In genomic region chrX:136866337-136867095, GRCh38 we compare ENCODE assay signal across 10 cellular contexts. TPM values are rescaled to one million over a fixed set of nuclear protein-coding genes. Genes with fewer than 3 reads are reported as not detected.
DNase-seq lines count a peak whose midpoint lies in the region; ATAC-seq, FAIRE-seq and TF ChIP-seq lines count a peak whose summit lies in the region.
"Had no signal": no experiment of that assay in that cellular context is flagged by ENCODE, and none has a peak within 500 bp of the region (broad histone marks: within the 10 kb centered on the region; RNA-seq: fewer than 3 reads in every experiment).

No MANE protein-coding gene starts in this region.

- H3K4me1 ChIP-seq in CD4-positive, CD25-positive, alpha-beta regulatory T cell (ENCODE audit: control insufficient read depth, insufficient read depth, low read length, poor library complexity, severe bottlenecking), result peaks cover 12% of the 10 kb centered on the region
- peaks cover 37% of the 10 kb centered on the region for H3K4me1 ChIP-seq in left ventricle myocardium inferior
- H3K4me1 ChIP-seq in HAP-1, result no peaks in the 10 kb centered on the region

- TF ChIP-seq POLR2A in GM12891 (IDR thresholded peaks at IDR 0.05; ENCODE audit: low read depth, low read length), result peak; percentile 44; the same call in 1 of the 2 replicates

- FAIRE-seq in GM12891 (lab: Jason Lieb, UNC) (no peak), frontal cortex (lab: Jason Lieb, UNC) (no peak)

- no peaks in the 10 kb centered on the region for H3K9me3 ChIP-seq in CD4-positive, CD25-positive, alpha-beta regulatory T cell (ENCODE audit: control insufficient read depth in 2 of 2, low read length in 2 of 2)
- H3K9me3 ChIP-seq in left ventricle myocardium inferior (replicated peaks), result no peaks in the 10 kb centered on the region
- H3K9me3 ChIP-seq in HAP-1, result no peaks in the 10 kb centered on the region

- peak overlapping the region in 2 of 3 donors; percentile 53 to 62 for H3K27ac Mint-ChIP-seq in CD4-positive, CD25-positive, alpha-beta regulatory T cell
- peak overlapping the region; percentile 39 for H3K27ac Mint-ChIP-seq in activated CD8-positive, alpha-beta T cell treated with anti-CD3 and anti-CD28 coated beads, Interleukin-2, amount 10 ng/mL, durations not matched to agents 7 days and 5 days

- intact Hi-C loops in left ventricle myocardium inferior (cut with micrococcal nuclease), result no loop called here

- POLR2A ChIA-PET in activated CD8-positive, alpha-beta T cell treated with anti-CD3 and anti-CD28 coated beads, Interleukin-2, amount 10 ng/mL, durations not matched to agents 7 days and 5 days (lab: Charles Lee), result interaction anchor here (0.5 to 2.4 kb wide), 4 partner anchors 13 to 148 kb away, joined by 3 to 8 read pairs (median 4); partner anchors contain the start of gene RBMX

- peaks cover 8 to 42% (median 22%) of the 10 kb centered on the region in 4 donors for H3K4me1 Mint-ChIP-seq in CD4-positive, CD25-positive, alpha-beta regulatory T cell
- peaks cover 19% of the 10 kb centered on the region for H3K4me1 Mint-ChIP-seq in activated CD8-positive, alpha-beta T cell treated with anti-CD3 and anti-CD28 coated beads, Interleukin-2, amount 10 ng/mL, durations not matched to agents 7 days and 5 days (ENCODE audit: low read depth)

- DNase-seq in CD4-positive, CD25-positive, alpha-beta regulatory T cell, result no peak
- DNase-seq in GM12891 (ENCODE audit: insufficient read length, low spot score), result no peak
- DNase-seq in activated CD8-positive, alpha-beta T cell treated with anti-CD3 and anti-CD28 coated beads, Interleukin-2, amount 10 ng/mL, durations not matched to agents 7 days and 5 days, result no peak
- no peak for DNase-seq in left ventricle myocardium inferior
- no peak for DNase-seq in HAP-1 (ENCODE audit: low spot score in 2 of 2)
- no peak for DNase-seq in frontal cortex (ENCODE audit: low spot score in 2 of 2)
- no peak for DNase-seq in NCI-H526 (lab: John Stamatoyannopoulos, UW)
- DNase-seq: foreskin melanocyte had no signal

- no peak for ATAC-seq in CD4-positive, CD25-positive, alpha-beta regulatory T cell (ENCODE audit: low read depth in 2 of 2)
- peak; percentile 37 for ATAC-seq in activated CD8-positive, alpha-beta T cell treated with anti-CD3 and anti-CD28 coated beads, Interleukin-2, amount 10 ng/mL, durations not matched to agents 7 days and 5 days
- no peak for ATAC-seq in HG03439 (IDR thresholded peaks at IDR 0.05; ENCODE audit: unreplicated experiment)

- no peak overlapping the region for H3K4me3 ChIP-seq in CD4-positive, CD25-positive, alpha-beta regulatory T cell (ENCODE audit: low read depth, low read length)
- H3K4me3 ChIP-seq in left ventricle myocardium inferior, result no peak overlapping the region
- H3K4me3 ChIP-seq in HAP-1, result no peak overlapping the region
- H3K4me3 ChIP-seq: coronary artery had no signal

- peaks cover 35% of the 10 kb centered on the region for H3K36me3 ChIP-seq in CD4-positive, CD25-positive, alpha-beta regulatory T cell (ENCODE audit: control insufficient read depth, insufficient read depth, low read length)
- H3K36me3 ChIP-seq in left ventricle myocardium inferior (peaks cover 56% of the 10 kb centered on the region), HAP-1 (replicated peaks) (peaks cover 87% of the 10 kb centered on the region)

- H3K27me3 Mint-ChIP-seq in CD4-positive, CD25-positive, alpha-beta regulatory T cell, result no peaks in the 10 kb centered on the region
- H3K27me3 Mint-ChIP-seq in activated CD8-positive, alpha-beta T cell treated with anti-CD3 and anti-CD28 coated beads, Interleukin-2, amount 10 ng/mL, durations not matched to agents 7 days and 5 days (ENCODE audit: low read depth), result no peaks in the 10 kb centered on the region

- in situ Hi-C loops in HAP-1 (cut with MboI; ENCODE audit: low sequenced_read_pairs), result no loop called here

- peak overlapping the region in 2 of 4 donors; percentile 51 to 70 for H3K4me3 Mint-ChIP-seq in CD4-positive, CD25-positive, alpha-beta regulatory T cell
- H3K4me3 Mint-ChIP-seq in activated CD8-positive, alpha-beta T cell treated with anti-CD3 and anti-CD28 coated beads, Interleukin-2, amount 10 ng/mL, durations not matched to agents 7 days and 5 days, result no peak overlapping the region

- CTCF ChIA-PET in activated CD8-positive, alpha-beta T cell treated with anti-CD3 and anti-CD28 coated beads, Interleukin-2, amount 10 ng/mL, durations not matched to agents 7 days and 5 days (lab: Charles Lee), result no interaction called here

- H3K27me3 ChIP-seq in CD4-positive, CD25-positive, alpha-beta regulatory T cell (ENCODE audit: control insufficient read depth, insufficient read depth, low read length), result no peaks in the 10 kb centered on the region
- no peaks in the 10 kb centered on the region for H3K27me3 ChIP-seq in left ventricle myocardium inferior (ENCODE audit: low read depth)
- H3K27me3 ChIP-seq in HAP-1 (ENCODE audit: low read depth), result no peaks in the 10 kb centered on the region

- H3K27ac ChIP-seq in CD4-positive, CD25-positive, alpha-beta regulatory T cell (ENCODE audit: insufficient read depth, low read length, poor library complexity, severe bottlenecking), result no peak overlapping the region
- H3K27ac ChIP-seq in left ventricle myocardium inferior (replicated peaks), result peak overlapping the region; percentile 46

- no peaks in the 10 kb centered on the region for H3K9me3 Mint-ChIP-seq in CD4-positive, CD25-positive, alpha-beta regulatory T cell
- H3K9me3 Mint-ChIP-seq in activated CD8-positive, alpha-beta T cell treated with anti-CD3 and anti-CD28 coated beads, Interleukin-2, amount 10 ng/mL, durations not matched to agents 7 days and 5 days (ENCODE audit: insufficient read depth), result no peaks in the 10 kb centered on the region

- TF ChIP-seq CTCF in left ventricle myocardium inferior (IDR thresholded peaks at IDR 0.05; ENCODE audit: borderline replicate concordance), result no peak

- peaks cover 20% of the 10 kb centered on the region for H3K36me3 Mint-ChIP-seq in CD4-positive, CD25-positive, alpha-beta regulatory T cell
- peaks cover 62% of the 10 kb centered on the region for H3K36me3 Mint-ChIP-seq in activated CD8-positive, alpha-beta T cell treated with anti-CD3 and anti-CD28 coated beads, Interleukin-2, amount 10 ng/mL, durations not matched to agents 7 days and 5 days (ENCODE audit: low read depth)

TF ChIP-seq in GM12891, 5 proteins besides CTCF, POLR2A, EP300 and RAD21:
- TF ChIP-seq TAF1 (IDR thresholded peaks at IDR 0.05; ENCODE audit: low read depth, low read length) (no peak), POLR2AphosphoS5 (IDR thresholded peaks at IDR 0.05; ENCODE audit: low read depth, low read length) (peak; percentile 59), POU2F2 (IDR thresholded peaks at IDR 0.05; ENCODE audit: low read depth, low read length) (no peak), SPI1 (IDR thresholded peaks at IDR 0.05; ENCODE audit: low read depth, low read length) (no peak), PAX5 (IDR thresholded peaks at IDR 0.05; ENCODE audit: insufficient read depth, low read length, severe bottlenecking) (no peak)

RNA-seq across cellular contexts. Expression of gene RBMX, which starts 14.0 kb away (rescaled TPM):
- total RNA-seq in CD4-positive, CD25-positive, alpha-beta regulatory T cell, result 249 TPM
- 100 to 1,000 TPM; 181 to 243 (median 200) TPM for polyA plus RNA-seq in CD4-positive, CD25-positive, alpha-beta regulatory T cell
- 193 TPM for polyA plus RNA-seq in GM12891 (2012; ENCODE audit: low read depth, missing spikeins)
- total RNA-seq in activated CD8-positive, alpha-beta T cell treated with anti-CD3 and anti-CD28 coated beads, Interleukin-2, amount 10 ng/mL, durations not matched to agents 7 days and 5 days, result 100 to 1,000 TPM; 265 to 276 TPM
- total RNA-seq in left ventricle myocardium inferior (77.2 TPM), frontal cortex (323 TPM)
